Comparison of ENCODE assay signal across 8 cellular contexts in genomic region chr12:79045149-79045691, GRCh38.
DNase-seq lines count a peak whose midpoint lies in the region; FAIRE-seq and TF ChIP-seq lines count a peak whose summit lies in the region.
"Not testable (repeated sequence)": the region's sequence is repeated elsewhere in the genome, so short reads cannot be mapped to it uniquely, and the experiment has no call there.

No MANE protein-coding gene starts in this region.

- H3K9me3 Mint-ChIP-seq in Caco-2 (ENCODE audit: unreplicated experiment); neural progenitor cell: not testable (repeated sequence)

- H3K4me1 ChIP-seq in Caco-2; HEK293 (ENCODE audit: control insufficient read depth, insufficient read depth, low read length); SJCRH30; ectodermal cell (ENCODE audit: control insufficient read depth, insufficient read depth, low read length); hepatocyte (ENCODE audit: insufficient read depth); kidney (ENCODE audit: control insufficient read depth in 1 of 2, insufficient read depth in 1 of 2, low read depth in 1 of 2, low read length in 2 of 2): not testable (repeated sequence)
- H3K4me1 ChIP-seq in neural progenitor cell, result peaks cover 14% of the 10 kb centered on the region

- H3K4me3 ChIP-seq in Caco-2 (ENCODE audit: low read depth, low read length); HEK293 (ENCODE audit: low read depth, low read length); hepatocyte; kidney (ENCODE audit: low read length in 2 of 2): not testable (repeated sequence)
- peak overlapping the region; percentile 63 for H3K4me3 ChIP-seq in SJCRH30
- peak overlapping the region; percentile 49 for H3K4me3 ChIP-seq in ectodermal cell (ENCODE audit: insufficient read depth, low read depth, low read length)
- peak overlapping the region; percentile 69 for H3K4me3 ChIP-seq in neural progenitor cell

- POLR2A ChIA-PET in Caco-2 (lab: Charles Lee); HEK293 (lab: Yijun Ruan, JAX): not testable (repeated sequence)

- H3K79me2 ChIP-seq in hepatocyte, result not testable (repeated sequence)
- H3K79me2 ChIP-seq in neural progenitor cell (ENCODE audit: low read depth), result peaks cover 21% of the 10 kb centered on the region

- not testable (repeated sequence) for BruUV-seq in Caco-2 (replicated peaks; lab: Mats Ljungman, UMichigan)

- not testable (repeated sequence) for H3F3A ChIP-seq in neural progenitor cell (ENCODE audit: low read depth)

- not testable (repeated sequence) for H3K27me3 Mint-ChIP-seq in Caco-2 (ENCODE audit: insufficient read depth, unreplicated experiment); neural progenitor cell (ENCODE audit: insufficient read depth, low read depth)

- H3K9me3 ChIP-seq in Caco-2; HEK293 (ENCODE audit: control insufficient read depth, insufficient read depth, low read depth, low read length); SJCRH30 (replicated peaks); ectodermal cell (ENCODE audit: control insufficient read depth, low read length); hepatocyte (ENCODE audit: low read depth); kidney (ENCODE audit: control insufficient read depth in 1 of 2, low read length in 2 of 2); neural progenitor cell (ENCODE audit: low read depth): not testable (repeated sequence)

- peak overlapping the region; percentile 63 for H3K4me3 Mint-ChIP-seq in Caco-2 (ENCODE audit: unreplicated experiment)
- H3K4me3 Mint-ChIP-seq in neural progenitor cell, result peak overlapping the region; percentile 90

- CTCF ChIA-PET in Caco-2 (lab: Charles Lee); HEK293 (lab: Yijun Ruan, JAX): not testable (repeated sequence)

- H3K27ac ChIP-seq in HEK293 (ENCODE audit: extremely low read depth, low read depth, low read length); kidney (ENCODE audit: low read depth in 2 of 2, low read length in 2 of 2): not testable (repeated sequence)
- H3K27ac ChIP-seq in SJCRH30, result peak overlapping the region; percentile 52
- peak overlapping the region; percentile 44 for H3K27ac ChIP-seq in ectodermal cell (ENCODE audit: insufficient read depth, low read depth, low read length, poor library complexity, severe bottlenecking)
- H3K27ac ChIP-seq in hepatocyte, result peak overlapping the region; percentile 79
- H3K27ac ChIP-seq in neural progenitor cell, result peak overlapping the region; percentile 24

- 28 to 36% methylated on average over 32 of the region's 32 CpGs for WGBS in ectodermal cell, 2 experiments
- 48% methylated on average over 31 of the region's 32 CpGs for WGBS in hepatocyte (ENCODE audit: low lambda C conversion rate, missing lambda C conversion rate)

- DNase-seq in Caco-2 (peak; percentile 6 to 47), NCI-H460 (ENCODE audit: extremely low read depth, low read depth) (peak; percentile 37), SJCRH30 (peak; percentile 29 to 31), kidney (peak; percentile 49), neural progenitor cell (ENCODE audit: low spot score) (peak; percentile 22)
- not testable (repeated sequence) for DNase-seq in hepatocyte (ENCODE audit: low spot score)

- intact Hi-C loops in Caco-2 (cut with micrococcal nuclease; ENCODE audit: unreplicated experiment); kidney (cut with DNase I): not testable (repeated sequence)

- not testable (repeated sequence) for H3K27ac Mint-ChIP-seq in Caco-2 (ENCODE audit: unreplicated experiment)
- H3K27ac Mint-ChIP-seq in neural progenitor cell, result peak overlapping the region; percentile 92

- H3K4me2 ChIP-seq in hepatocyte (peak overlapping the region; percentile 58), neural progenitor cell (peak overlapping the region; percentile 85)

- H3K27me3 ChIP-seq in Caco-2 (replicated peaks; ENCODE audit: control insufficient read depth, insufficient read depth, low read length); SJCRH30; ectodermal cell (ENCODE audit: control insufficient read depth, insufficient read depth, low read length, poor library complexity, severe bottlenecking); hepatocyte; neural progenitor cell: not testable (repeated sequence)

- not testable (repeated sequence) for TF ChIP-seq CTCF in Caco-2 (IDR thresholded peaks at IDR 0.05; ENCODE audit: insufficient read depth in 1 of 2, low read depth in 1 of 2, low read length in 1 of 2, severe bottlenecking in 1 of 2, unreplicated experiment in 1 of 2); HEK293 (tag by site-specific recombination; IDR thresholded peaks at IDR 0.05); hepatocyte (IDR thresholded peaks at IDR 0.05; ENCODE audit: poor library complexity); kidney (IDR thresholded peaks at IDR 0.05; ENCODE audit: borderline replicate concordance, extremely low read depth, insufficient read depth); neural progenitor cell (IDR thresholded peaks at IDR 0.05)

- H3K4me1 Mint-ChIP-seq in Caco-2 (ENCODE audit: low read depth, unreplicated experiment); neural progenitor cell: not testable (repeated sequence)

- not testable (repeated sequence) for H3K36me3 ChIP-seq in Caco-2 (ENCODE audit: control insufficient read depth, insufficient read depth, low read length); HEK293 (ENCODE audit: control insufficient read depth in 2 of 2, insufficient read depth in 1 of 2, low read length in 2 of 2); SJCRH30; ectodermal cell (ENCODE audit: control insufficient read depth, insufficient read depth, low read length); hepatocyte (replicated peaks; ENCODE audit: insufficient read depth, low read depth); kidney (ENCODE audit: control insufficient read depth in 1 of 2, insufficient read depth in 2 of 2, low read length in 2 of 2); neural progenitor cell

- H2AFZ ChIP-seq in hepatocyte, result peak overlapping the region; percentile 14
- H2AFZ ChIP-seq in neural progenitor cell (replicated peaks), result peak overlapping the region; percentile 74

- not testable (repeated sequence) for H3K9ac ChIP-seq in kidney (ENCODE audit: low read length in 2 of 2)
- peak overlapping the region; percentile 56 for H3K9ac ChIP-seq in neural progenitor cell

- FAIRE-seq in kidney (lab: Jason Lieb, UNC), result not testable (repeated sequence)

- H3K9me2 ChIP-seq in hepatocyte (replicated peaks; ENCODE audit: insufficient read depth), result not testable (repeated sequence)

- H4K20me1 ChIP-seq in hepatocyte (ENCODE audit: insufficient read depth, poor library complexity, severe bottlenecking); neural progenitor cell (ENCODE audit: low read depth): not testable (repeated sequence)

- not testable (repeated sequence) for H3K36me3 Mint-ChIP-seq in Caco-2 (ENCODE audit: insufficient read depth, unreplicated experiment); neural progenitor cell

TF ChIP-seq in HEK293, 187 proteins besides CTCF, POLR2A, EP300 and RAD21:
- peak; percentile 19 for TF ChIP-seq SETDB1 (IDR thresholded peaks at IDR 0.05; ENCODE audit: insufficient read length, low read length)
- peak; percentile 20; the same call in 1 of the 2 replicates for TF ChIP-seq ZBTB17 (tag by site-specific recombination; IDR thresholded peaks at IDR 0.05)
